In the genomic region with DNA sequence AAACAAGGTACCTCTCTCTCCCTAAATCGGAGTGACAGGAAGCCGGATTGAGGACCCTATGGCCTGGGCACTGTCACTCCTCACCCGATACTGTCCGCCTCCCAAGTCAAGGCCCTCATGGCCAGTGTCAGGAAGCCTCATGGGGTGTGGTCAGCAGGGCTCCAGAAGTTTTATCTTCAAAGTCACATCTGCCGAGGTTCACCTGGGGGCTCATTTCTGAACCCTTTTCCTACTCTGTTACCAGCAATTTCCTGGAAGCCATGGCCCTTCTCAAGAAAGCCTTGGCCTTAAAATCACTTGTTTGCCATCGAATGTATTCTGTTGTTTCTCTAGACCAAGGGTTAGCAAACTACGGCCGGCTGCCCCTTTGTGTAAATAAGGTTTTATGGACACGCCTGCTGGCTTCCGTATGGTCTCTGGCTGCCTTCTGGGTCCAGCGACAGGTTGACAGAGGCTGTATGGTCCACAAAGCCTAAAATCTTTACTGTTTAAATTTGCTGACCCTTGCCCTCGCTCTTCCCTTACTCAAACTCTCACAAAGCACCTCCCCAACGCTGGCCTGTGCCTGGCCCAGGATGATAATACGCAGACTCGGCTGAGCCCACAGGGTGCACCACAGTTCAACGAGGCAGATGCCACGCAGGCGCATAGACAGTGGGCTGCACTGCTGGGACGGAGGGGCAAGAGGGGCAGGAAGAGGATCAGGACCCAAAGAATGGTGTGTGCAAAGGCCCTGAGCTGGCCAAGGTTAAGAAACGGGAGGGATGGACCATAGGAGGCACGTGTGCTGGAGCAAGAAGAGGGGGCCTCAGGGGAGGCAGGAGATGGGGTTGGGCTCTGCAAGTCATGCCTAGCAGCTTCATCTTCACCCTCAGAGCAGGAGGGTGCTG, we compare ENCODE assay signal across 19 cellular contexts.
"Had no signal": no experiment of that assay in that cellular context is flagged by ENCODE, and none has a peak within 500 bp of the region (broad histone marks: within the 10 kb centered on the region; RNA-seq: fewer than 3 reads in every experiment).

No MANE protein-coding gene starts in this region.

- H3K9me3 Mint-ChIP-seq: activated CD4-positive, alpha-beta memory T cell treated with anti-CD3 and anti-CD28 coated beads for 36 hours; activated naive CD4-positive, alpha-beta T cell treated with anti-CD3 and anti-CD28 coated beads, Interleukin-2, amount 50 U/mL, for 24 hours; T-cell had no signal

- H3K9me3 ChIP-seq: lower lobe of right lung, tibial nerve, vagina had no signal

- DNase-seq: activated CD4-positive, alpha-beta memory T cell treated with anti-CD3 and anti-CD28 coated beads for 36 hours; activated CD4-positive, alpha-beta T cell treated with anti-CD3 and anti-CD28 coated beads for 1 hour; activated CD8-positive, alpha-beta memory T cell treated with anti-CD3 and anti-CD28 coated beads, Interleukin-2, amount 10 ng/mL, durations not matched to agents 7 days and 5 days; activated effector memory CD4-positive, alpha-beta T cell treated with Interleukin-2 at 50 U/mL for 16 hours; activated T-cell treated with anti-CD3 and anti-CD28 coated beads, Interleukin-2, amount 50 U/mL, for 1 hour; brain microvascular endothelial cell; dorsolateral prefrontal cortex; erythroblast; hypothalamus; lower lobe of right lung; retina; stimulated activated CD4-positive, alpha-beta T cell treated with anti-CD3 and anti-CD28 coated beads, Interleukin-2, amount 100 ng/mL, for 48 hours; stimulated activated naive CD4-positive, alpha-beta T cell; substantia nigra; T-cell; T1000 had no signal

- H3K36me3 ChIP-seq: brain microvascular endothelial cell, lower lobe of right lung, tibial nerve, vagina had no signal

- H3K27me3 Mint-ChIP-seq: activated CD4-positive, alpha-beta memory T cell treated with anti-CD3 and anti-CD28 coated beads for 36 hours; activated CD8-positive, alpha-beta memory T cell treated with anti-CD3 and anti-CD28 coated beads, Interleukin-2, amount 10 ng/mL, durations not matched to agents 7 days and 5 days; activated naive CD4-positive, alpha-beta T cell treated with anti-CD3 and anti-CD28 coated beads, Interleukin-2, amount 50 U/mL, for 24 hours; T-cell had no signal

- H3K27ac ChIP-seq: brain microvascular endothelial cell, dorsolateral prefrontal cortex, lower lobe of right lung, tibial nerve, vagina had no signal

- H3K36me3 Mint-ChIP-seq: activated CD4-positive, alpha-beta memory T cell treated with anti-CD3 and anti-CD28 coated beads for 36 hours; activated CD8-positive, alpha-beta memory T cell treated with anti-CD3 and anti-CD28 coated beads, Interleukin-2, amount 10 ng/mL, durations not matched to agents 7 days and 5 days; activated naive CD4-positive, alpha-beta T cell treated with anti-CD3 and anti-CD28 coated beads, Interleukin-2, amount 50 U/mL, for 24 hours; T-cell had no signal

- H3K27me3 ChIP-seq: brain microvascular endothelial cell, dorsolateral prefrontal cortex, tibial nerve, vagina had no signal

- ATAC-seq: activated CD8-positive, alpha-beta memory T cell treated with anti-CD3 and anti-CD28 coated beads, Interleukin-2, amount 10 ng/mL, durations not matched to agents 7 days and 5 days; lower lobe of right lung; T-cell had no signal

- H3K4me3 Mint-ChIP-seq: activated CD4-positive, alpha-beta memory T cell treated with anti-CD3 and anti-CD28 coated beads for 36 hours; activated CD8-positive, alpha-beta memory T cell treated with anti-CD3 and anti-CD28 coated beads, Interleukin-2, amount 10 ng/mL, durations not matched to agents 7 days and 5 days; activated naive CD4-positive, alpha-beta T cell treated with anti-CD3 and anti-CD28 coated beads, Interleukin-2, amount 50 U/mL, for 24 hours; T-cell had no signal

- H3K27ac Mint-ChIP-seq: activated CD4-positive, alpha-beta memory T cell treated with anti-CD3 and anti-CD28 coated beads for 36 hours; activated CD8-positive, alpha-beta memory T cell treated with anti-CD3 and anti-CD28 coated beads, Interleukin-2, amount 10 ng/mL, durations not matched to agents 7 days and 5 days; activated naive CD4-positive, alpha-beta T cell treated with anti-CD3 and anti-CD28 coated beads, Interleukin-2, amount 50 U/mL, for 24 hours; T-cell had no signal

- H3K4me3 ChIP-seq: dorsolateral prefrontal cortex, lower lobe of right lung, tibial nerve, vagina had no signal
